ENCODE assay signal across 14 cellular contexts in genomic region chr7:137539111-137539715, GRCh38.
DNase-seq lines count a peak whose midpoint lies in the region; ATAC-seq and TF ChIP-seq lines count a peak whose summit lies in the region.
"Had no signal": no experiment of that assay in that cellular context is flagged by ENCODE, and none has a peak within 500 bp of the region (broad histone marks: within the 10 kb centered on the region; RNA-seq: fewer than 3 reads in every experiment).

No MANE protein-coding gene starts in this region.

- 86 to 87% methylated on average over 1 to 3 of the region's 3 CpGs for WGBS in endodermal cell (ENCODE audit: insufficient coverage in 1 of 2, insufficient read length in 1 of 2), 2 experiments

- TF ChIP-seq CTCF in endodermal cell (conservative IDR thresholded peaks at IDR 0.05): no peak

- no peaks in the 10 kb centered on the region for H3K4me1 Mint-ChIP-seq in endodermal cell

- DNase-seq in AG08395 (ENCODE audit: low spot score): peak; percentile 57
- peak; percentile 34 for DNase-seq in hepatic stellate cell (ENCODE audit: low spot score)
- DNase-seq in NCI-H1694 treated with DMSO at 0.1 percent for 48 hours (lab: John Stamatoyannopoulos, UW): no peak
- DNase-seq in GM19238 (ENCODE audit: insufficient read length, low spot score): no peak
- DNase-seq in SIG-M5 treated with dmso at 0.1 percent for 504 hours (lab: John Stamatoyannopoulos, UW; ENCODE audit: unreplicated experiment): no peak
- no peak for DNase-seq in endodermal cell
- DNase-seq: heart left ventricle, NCI-H1048, pancreas, RPMI8226 had no signal

- H3K27me3 ChIP-seq in endodermal cell (ENCODE audit: control insufficient read depth, insufficient read depth, low read length, poor library complexity, severe bottlenecking): no peaks in the 10 kb centered on the region
- H3K27me3 ChIP-seq: heart left ventricle had no signal

- ATAC-seq in HG03469 (IDR thresholded peaks at IDR 0.05; ENCODE audit: unreplicated experiment): peak; percentile 46
- ATAC-seq: activated naive CD4-positive, alpha-beta T cell treated with anti-CD3 and anti-CD28 coated beads, Interleukin-2, amount 50 U/mL, for 72 hours; heart left ventricle; pancreas had no signal

- no peak overlapping the region for H3K4me3 ChIP-seq in endodermal cell (ENCODE audit: low read length)
- H3K4me3 ChIP-seq: heart left ventricle, lung, pancreas had no signal

- no peaks in the 10 kb centered on the region for H3K36me3 Mint-ChIP-seq in endodermal cell (ENCODE audit: low read depth)
- H3K36me3 Mint-ChIP-seq: activated naive CD4-positive, alpha-beta T cell treated with anti-CD3 and anti-CD28 coated beads, Interleukin-2, amount 50 U/mL, for 72 hours had no signal

- H3K4me3 Mint-ChIP-seq in endodermal cell: no peak overlapping the region

- H3K27ac ChIP-seq in angular gyrus (ENCODE audit: low read depth, low read length) (peak overlapping the region; percentile 55), endodermal cell (ENCODE audit: low read depth, low read length) (no peak overlapping the region)
- H3K27ac ChIP-seq: heart left ventricle, pancreas had no signal

- no peaks in the 10 kb centered on the region for H3K4me1 ChIP-seq in endodermal cell (ENCODE audit: control insufficient read depth, insufficient read depth, low read length)
- H3K4me1 ChIP-seq: heart left ventricle, pancreas had no signal

- no peaks in the 10 kb centered on the region for H3K27me3 Mint-ChIP-seq in endodermal cell (ENCODE audit: insufficient read depth)

- no peaks in the 10 kb centered on the region for H3K9me3 ChIP-seq in endodermal cell (ENCODE audit: control insufficient read depth, low read length)
- H3K9me3 ChIP-seq: heart left ventricle, pancreas had no signal

- no peak overlapping the region for H3K9ac ChIP-seq in endodermal cell (ENCODE audit: extremely low read depth, low read length, poor library complexity, severe bottlenecking)

- H3K9me3 Mint-ChIP-seq in endodermal cell: no peaks in the 10 kb centered on the region

- no peaks in the 10 kb centered on the region for H3K36me3 ChIP-seq in endodermal cell (ENCODE audit: control insufficient read depth, insufficient read depth, low read length)
- H3K36me3 ChIP-seq: heart left ventricle, pancreas had no signal

- H3K27ac Mint-ChIP-seq in endodermal cell: no peak overlapping the region
- H3K27ac Mint-ChIP-seq: activated naive CD4-positive, alpha-beta T cell treated with anti-CD3 and anti-CD28 coated beads, Interleukin-2, amount 50 U/mL, for 72 hours had no signal

Comparison
In these comparisons a context has a peak if more than half of its experiments do, and no peak if none do; other contexts are left out.
1. DNase-seq: peak in AG08395 (single experiment) and hepatic stellate cell (single experiment); none in NCI-H1694 treated with DMSO at 0.1 percent for 48 hours (single experiment), GM19238 (single experiment), SIG-M5 treated with dmso at 0.1 percent for 504 hours (single experiment) and endodermal cell (single experiment).